Comparison of ENCODE assay signal across 29 cellular contexts in genomic region chr15:74528876-74529275, GRCh38.
"Had no signal": no experiment of that assay in that cellular context is flagged by ENCODE, and none has a peak within 500 bp of the region (broad histone marks: within the 10 kb centered on the region; RNA-seq: fewer than 3 reads in every experiment).

No MANE protein-coding gene starts in this region.

- H3K27ac Mint-ChIP-seq: activated CD4-positive, alpha-beta T cell treated with anti-CD3 and anti-CD28 coated beads for 36 hours; activated CD8-positive, alpha-beta memory T cell treated with anti-CD3 and anti-CD28 coated beads, Interleukin-2, amount 10 ng/mL, durations not matched to agents 7 days and 5 days; activated CD8-positive, alpha-beta T cell treated with anti-CD3 and anti-CD28 coated beads, Interleukin-2, amount 10 ng/mL, durations not matched to agents 7 days and 5 days; activated naive CD4-positive, alpha-beta T cell treated with anti-CD3 and anti-CD28 coated beads for 36 hours; activated naive CD8-positive, alpha-beta T cell treated with anti-CD3 and anti-CD28 coated beads, Interleukin-2, amount 10 ng/mL, durations not matched to agents 7 days and 5 days; effector memory CD8-positive, alpha-beta T cell; naive thymus-derived CD4-positive, alpha-beta T cell; T-helper 2 cell treated with Interferon-gamma antibody and Interleukin-4, amounts not matched to agents 5 μg/mL and 100 μg/mL, for 36 hours had no signal

- H3K4me1 ChIP-seq: ascending aorta, gastrocnemius medialis, parathyroid adenoma, psoas muscle, right atrium auricular region, testis, transverse colon had no signal

- H3K36me3 Mint-ChIP-seq: activated CD8-positive, alpha-beta memory T cell treated with anti-CD3 and anti-CD28 coated beads, Interleukin-2, amount 10 ng/mL, durations not matched to agents 7 days and 5 days; activated naive CD8-positive, alpha-beta T cell treated with anti-CD3 and anti-CD28 coated beads, Interleukin-2, amount 10 ng/mL, durations not matched to agents 7 days and 5 days; brain; naive thymus-derived CD4-positive, alpha-beta T cell had no signal

- H3K79me2 ChIP-seq: hepatocyte, parathyroid adenoma had no signal

- H3K27me3 ChIP-seq: ascending aorta, cardiac muscle cell, gastrocnemius medialis, hepatocyte, right atrium auricular region, testis, transverse colon had no signal

- H3K9ac ChIP-seq: parathyroid adenoma had no signal

- H3K4me1 Mint-ChIP-seq: brain had no signal

- DNase-seq: activated CD4-positive, alpha-beta T cell treated with anti-CD3 and anti-CD28 coated beads for 36 hours; activated CD4-positive, CD25-positive, alpha-beta regulatory T cell; activated CD8-positive, alpha-beta memory T cell treated with anti-CD3 and anti-CD28 coated beads, Interleukin-2, amount 10 ng/mL, durations not matched to agents 7 days and 5 days; activated CD8-positive, alpha-beta T cell treated with anti-CD3 and anti-CD28 coated beads, Interleukin-2, amount 10 ng/mL, durations not matched to agents 7 days and 5 days; activated effector memory CD4-positive, alpha-beta T cell treated with anti-CD3 and anti-CD28 coated beads, Interleukin-2, amount 50 U/mL, for 16 hours; activated naive CD4-positive, alpha-beta T cell treated with anti-CD3 and anti-CD28 coated beads for 36 hours; activated naive CD8-positive, alpha-beta T cell treated with anti-CD3 and anti-CD28 coated beads, Interleukin-2, amount 10 ng/mL, durations not matched to agents 7 days and 5 days; cortex of kidney; effector memory CD8-positive, alpha-beta T cell; erythroblast; gastrocnemius medialis; islet precursor cell; left cardiac atrium; mammary epithelial cell; midbrain; naive thymus-derived CD4-positive, alpha-beta T cell; psoas muscle; stimulated activated CD4-positive, alpha-beta T cell treated with anti-CD3 and anti-CD28 coated beads, Interleukin-2, amount 100 ng/mL, for 48 hours; stimulated activated naive CD4-positive, alpha-beta T cell treated with Interleukin-2 at 50 U/mL for 16 hours; testis; transverse colon had no signal

- H3K27ac ChIP-seq: ascending aorta, cardiac muscle cell, gastrocnemius medialis, hepatocyte, parathyroid adenoma, psoas muscle, right atrium auricular region, testis, transverse colon had no signal

- H3K36me3 ChIP-seq: ascending aorta, cardiac muscle cell, gastrocnemius medialis, right atrium auricular region, transverse colon had no signal

- H2AFZ ChIP-seq: hepatocyte, parathyroid adenoma had no signal

- H3K4me3 ChIP-seq: ascending aorta, cardiac muscle cell, gastrocnemius medialis, hepatocyte, psoas muscle, right atrium auricular region, testis, transverse colon had no signal

- FAIRE-seq: urothelium cell line had no signal

- H3K4me2 ChIP-seq: hepatocyte had no signal

- H3K4me3 Mint-ChIP-seq: activated CD4-positive, alpha-beta T cell treated with anti-CD3 and anti-CD28 coated beads for 36 hours; activated CD8-positive, alpha-beta memory T cell treated with anti-CD3 and anti-CD28 coated beads, Interleukin-2, amount 10 ng/mL, durations not matched to agents 7 days and 5 days; activated CD8-positive, alpha-beta T cell treated with anti-CD3 and anti-CD28 coated beads, Interleukin-2, amount 10 ng/mL, durations not matched to agents 7 days and 5 days; activated naive CD4-positive, alpha-beta T cell treated with anti-CD3 and anti-CD28 coated beads for 36 hours; activated naive CD8-positive, alpha-beta T cell treated with anti-CD3 and anti-CD28 coated beads, Interleukin-2, amount 10 ng/mL, durations not matched to agents 7 days and 5 days; brain; effector memory CD8-positive, alpha-beta T cell; naive thymus-derived CD4-positive, alpha-beta T cell; T-helper 2 cell treated with Interferon-gamma antibody and Interleukin-4, amounts not matched to agents 5 μg/mL and 100 μg/mL, for 36 hours had no signal

- H3K9me3 ChIP-seq: ascending aorta, gastrocnemius medialis, psoas muscle, right atrium auricular region, testis, transverse colon had no signal

- H3K9me3 Mint-ChIP-seq: activated naive CD4-positive, alpha-beta T cell treated with anti-CD3 and anti-CD28 coated beads for 36 hours; activated naive CD8-positive, alpha-beta T cell treated with anti-CD3 and anti-CD28 coated beads, Interleukin-2, amount 10 ng/mL, durations not matched to agents 7 days and 5 days; brain; effector memory CD8-positive, alpha-beta T cell; naive thymus-derived CD4-positive, alpha-beta T cell; T-helper 2 cell treated with Interferon-gamma antibody and Interleukin-4, amounts not matched to agents 5 μg/mL and 100 μg/mL, for 36 hours had no signal

- ATAC-seq: activated CD4-positive, alpha-beta T cell treated with anti-CD3 and anti-CD28 coated beads for 36 hours; activated CD8-positive, alpha-beta memory T cell treated with anti-CD3 and anti-CD28 coated beads, Interleukin-2, amount 10 ng/mL, durations not matched to agents 7 days and 5 days; activated CD8-positive, alpha-beta T cell treated with anti-CD3 and anti-CD28 coated beads, Interleukin-2, amount 10 ng/mL, durations not matched to agents 7 days and 5 days; effector memory CD8-positive, alpha-beta T cell; gastrocnemius medialis; left cardiac atrium; naive thymus-derived CD4-positive, alpha-beta T cell; psoas muscle had no signal

- H3K27me3 Mint-ChIP-seq: activated CD4-positive, alpha-beta T cell treated with anti-CD3 and anti-CD28 coated beads for 36 hours; activated CD8-positive, alpha-beta memory T cell treated with anti-CD3 and anti-CD28 coated beads, Interleukin-2, amount 10 ng/mL, durations not matched to agents 7 days and 5 days; activated naive CD8-positive, alpha-beta T cell treated with anti-CD3 and anti-CD28 coated beads, Interleukin-2, amount 10 ng/mL, durations not matched to agents 7 days and 5 days; brain; effector memory CD8-positive, alpha-beta T cell had no signal
